Comparison of ENCODE assay signal across 19 cellular contexts in the genomic region with DNA sequence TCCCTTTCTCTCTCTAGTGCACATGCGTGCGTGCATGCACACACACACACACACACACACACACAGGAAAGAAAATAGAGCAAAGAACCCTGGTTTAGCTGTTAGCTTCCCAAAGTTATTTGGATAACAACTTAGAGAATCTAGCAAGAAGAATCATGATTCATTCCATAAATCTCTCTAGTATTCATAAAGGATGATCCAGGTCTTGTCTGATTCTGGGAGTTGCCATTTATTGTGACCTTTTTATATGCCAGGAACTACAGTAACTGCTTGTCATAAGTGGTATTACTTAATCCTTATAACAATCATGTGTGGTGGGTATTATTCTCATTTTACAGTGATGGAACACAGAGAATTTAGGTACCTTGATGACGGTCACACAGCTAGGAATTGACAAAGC.
DNase-seq lines count a peak whose midpoint lies in the region; ATAC-seq and TF ChIP-seq lines count a peak whose summit lies in the region.
"Had no signal": no experiment of that assay in that cellular context is flagged by ENCODE, and none has a peak within 500 bp of the region (broad histone marks: within the 10 kb centered on the region; RNA-seq: fewer than 3 reads in every experiment).

No MANE protein-coding gene starts in this region.

- H3K4me1 ChIP-seq in osteoblast (ENCODE audit: insufficient read depth, low read length) (peaks cover 30% of the 10 kb centered on the region), right lobe of liver (no peaks in the 10 kb centered on the region)

- ATAC-seq in T-helper 17 cell (no peak), right lobe of liver (no peak), GM21528 (IDR thresholded peaks at IDR 0.05; ENCODE audit: low FRiP score, unreplicated experiment) (no peak)
- ATAC-seq: Panc1 had no signal

- CTCF ChIA-PET in activated naive CD4-positive, alpha-beta T cell treated with anti-CD3 and anti-CD28 coated beads for 36 hours (lab: Charles Lee): interaction anchor here (1.0 to 2.1 kb wide), 5 partner anchors 10 to 278 kb away, joined by 3 to 11 read pairs (median 4); a partner anchor contains a TSS
- CTCF ChIA-PET in activated naive CD4-positive, alpha-beta T cell treated with anti-CD3 and anti-CD28 coated beads, Interleukin-2, amount 10 ng/mL, durations not matched to agents 7 days and 5 days (lab: Charles Lee): interaction anchor here (1.7 kb wide), 1 partner anchor 277 kb away, joined by 6 read pairs; a partner anchor contains a TSS

- H3K27ac ChIP-seq in osteoblast (ENCODE audit: low read depth, low read length) (peak overlapping the region; percentile 25), right lobe of liver (no peak overlapping the region)
- H3K27ac ChIP-seq: C4-2B had no signal

- H3K9me3 ChIP-seq in T-helper 17 cell (ENCODE audit: control insufficient read depth, low read length, poor library complexity, severe bottlenecking) (no peaks in the 10 kb centered on the region), osteoblast (ENCODE audit: low read depth, low read length) (no peaks in the 10 kb centered on the region), right lobe of liver (no peaks in the 10 kb centered on the region)

- peaks cover 59% of the 10 kb centered on the region for H3K79me2 ChIP-seq in osteoblast (ENCODE audit: insufficient read depth, low read length)

- H3K9me3 Mint-ChIP-seq in activated naive CD4-positive, alpha-beta T cell treated with anti-CD3 and anti-CD28 coated beads for 36 hours: no peaks in the 10 kb centered on the region
- no peaks in the 10 kb centered on the region for H3K9me3 Mint-ChIP-seq in activated naive CD4-positive, alpha-beta T cell treated with anti-CD3 and anti-CD28 coated beads, Interleukin-2, amount 10 ng/mL, durations not matched to agents 7 days and 5 days
- H3K9me3 Mint-ChIP-seq: H9 had no signal

- TF ChIP-seq CTCF in osteoblast (IDR thresholded peaks at IDR 0.05; ENCODE audit: extremely low read depth, low read depth, low read length) (no peak), right lobe of liver (IDR thresholded peaks at IDR 0.05) (no peak)

- H3K4me3 Mint-ChIP-seq in activated naive CD4-positive, alpha-beta T cell treated with anti-CD3 and anti-CD28 coated beads for 36 hours: no peak overlapping the region
- no peak overlapping the region for H3K4me3 Mint-ChIP-seq in activated naive CD4-positive, alpha-beta T cell treated with anti-CD3 and anti-CD28 coated beads, Interleukin-2, amount 10 ng/mL, durations not matched to agents 7 days and 5 days
- no peak overlapping the region for H3K4me3 Mint-ChIP-seq in T-helper 17 cell
- H3K4me3 Mint-ChIP-seq: H9 had no signal

- intact Hi-C loops in activated naive CD4-positive, alpha-beta T cell treated with anti-CD3 and anti-CD28 coated beads for 36 hours (cut with micrococcal nuclease): loop anchor here (10.0 kb wide), 1 partner anchor 981 kb away; a partner anchor contains a TSS
- intact Hi-C loops in right lobe of liver (cut with DNase I): no loop called here

- H2AFZ ChIP-seq in osteoblast (ENCODE audit: low read length): no peak overlapping the region

- H3K27ac Mint-ChIP-seq in activated naive CD4-positive, alpha-beta T cell treated with anti-CD3 and anti-CD28 coated beads for 36 hours: peak overlapping the region; percentile 75
- no peak overlapping the region for H3K27ac Mint-ChIP-seq in activated naive CD4-positive, alpha-beta T cell treated with anti-CD3 and anti-CD28 coated beads, Interleukin-2, amount 10 ng/mL, durations not matched to agents 7 days and 5 days
- peak overlapping the region; percentile 71 for H3K27ac Mint-ChIP-seq in T-helper 17 cell
- H3K27ac Mint-ChIP-seq: H9 had no signal

- H3K27me3 ChIP-seq in osteoblast (ENCODE audit: insufficient read depth, low read length) (no peaks in the 10 kb centered on the region), right lobe of liver (no peaks in the 10 kb centered on the region)

- no peak overlapping the region for H3K4me2 ChIP-seq in osteoblast (ENCODE audit: insufficient read depth, low read length)

- no peak for TF ChIP-seq POLR2A in right lobe of liver (IDR thresholded peaks at IDR 0.05)

- H3K4me1 Mint-ChIP-seq in activated naive CD4-positive, alpha-beta T cell treated with anti-CD3 and anti-CD28 coated beads for 36 hours (ENCODE audit: low read depth): peaks cover 76% of the 10 kb centered on the region
- peaks cover 33% of the 10 kb centered on the region for H3K4me1 Mint-ChIP-seq in activated naive CD4-positive, alpha-beta T cell treated with anti-CD3 and anti-CD28 coated beads, Interleukin-2, amount 10 ng/mL, durations not matched to agents 7 days and 5 days
- peaks cover 39% of the 10 kb centered on the region for H3K4me1 Mint-ChIP-seq in T-helper 17 cell

- H4K20me1 ChIP-seq in osteoblast (ENCODE audit: insufficient read depth, low read length): peaks cover 11% of the 10 kb centered on the region

- peaks cover 11% of the 10 kb centered on the region for H3K36me3 Mint-ChIP-seq in activated naive CD4-positive, alpha-beta T cell treated with anti-CD3 and anti-CD28 coated beads for 36 hours (ENCODE audit: low read depth)
- H3K36me3 Mint-ChIP-seq in activated naive CD4-positive, alpha-beta T cell treated with anti-CD3 and anti-CD28 coated beads, Interleukin-2, amount 10 ng/mL, durations not matched to agents 7 days and 5 days: peaks cover 33% of the 10 kb centered on the region
- no peaks in the 10 kb centered on the region for H3K36me3 Mint-ChIP-seq in T-helper 17 cell (ENCODE audit: low read depth)

- H3K36me3 ChIP-seq in osteoblast (ENCODE audit: insufficient read depth, low read length) (peaks cover under 1% of the 10 kb centered on the region), right lobe of liver (no peaks in the 10 kb centered on the region)

- H3K4me3 ChIP-seq in osteoblast (ENCODE audit: insufficient read depth, low read length): no peak overlapping the region
- H3K4me3 ChIP-seq in right lobe of liver: no peak overlapping the region

- DNase-seq in activated naive CD4-positive, alpha-beta T cell treated with anti-CD3 and anti-CD28 coated beads for 36 hours: no peak
- no peak for DNase-seq in activated naive CD4-positive, alpha-beta T cell treated with anti-CD3 and anti-CD28 coated beads, Interleukin-2, amount 10 ng/mL, durations not matched to agents 7 days and 5 days
- DNase-seq in EL: peak; percentile 46
- DNase-seq in T-helper 17 cell: no peak
- peak; percentile 66 for DNase-seq in osteoblast (ENCODE audit: insufficient read length, low spot score, missing footprints)
- no peak for DNase-seq in right lobe of liver
- DNase-seq in SIG-M5 (lab: John Stamatoyannopoulos, UW): no peak
- DNase-seq: COR-L47, H9, Karpas-422, MM.1S, NCI-H1105, NCI-H1694, NCI-H2107, NCI-H226, NCI-H524 treated with DMSO at 0.1 percent for 48 hours had no signal

- WGBS in right lobe of liver (ENCODE audit: insufficient coverage, low coverage, low lambda C conversion rate, missing lambda C conversion rate): 71% methylated on average over 1 of the region's 3 CpGs

- H3K27me3 Mint-ChIP-seq in activated naive CD4-positive, alpha-beta T cell treated with anti-CD3 and anti-CD28 coated beads for 36 hours (ENCODE audit: low read depth): no peaks in the 10 kb centered on the region
- no peaks in the 10 kb centered on the region for H3K27me3 Mint-ChIP-seq in activated naive CD4-positive, alpha-beta T cell treated with anti-CD3 and anti-CD28 coated beads, Interleukin-2, amount 10 ng/mL, durations not matched to agents 7 days and 5 days
- no peaks in the 10 kb centered on the region for H3K27me3 Mint-ChIP-seq in T-helper 17 cell

Comparison
In these comparisons a context has a peak if more than half of its experiments do, and no peak if none do; other contexts are left out.
1. DNase-seq: peak in EL (single experiment) and osteoblast (single experiment); none in activated naive CD4-positive, alpha-beta T cell treated with anti-CD3 and anti-CD28 coated beads for 36 hours (single experiment), activated naive CD4-positive, alpha-beta T cell treated with anti-CD3 and anti-CD28 coated beads, Interleukin-2, amount 10 ng/mL, durations not matched to agents 7 days and 5 days (single experiment), T-helper 17 cell (0 of 3), right lobe of liver (0 of 3) and SIG-M5 (single experiment).